Comparison of ENCODE assay signal across 32 cellular contexts in genomic region chr7:107151538-107151937, GRCh38.
"Had no signal": no experiment of that assay in that cellular context is flagged by ENCODE, and none has a peak within 500 bp of the region (broad histone marks: within the 10 kb centered on the region; RNA-seq: fewer than 3 reads in every experiment).

No MANE protein-coding gene starts in this region.

- H3K27me3 ChIP-seq: breast epithelium, cardiac muscle cell, colonic mucosa, esophagus squamous epithelium, gastroesophageal sphincter, heart right ventricle had no signal

- ATAC-seq: activated CD4-positive, alpha-beta T cell treated with anti-CD3 and anti-CD28 coated beads for 36 hours; activated CD8-positive, alpha-beta memory T cell treated with anti-CD3 and anti-CD28 coated beads, Interleukin-2, amount 10 ng/mL, durations not matched to agents 7 days and 5 days; activated CD8-positive, alpha-beta T cell treated with anti-CD3 and anti-CD28 coated beads, Interleukin-2, amount 10 ng/mL, durations not matched to agents 7 days and 5 days; activated naive CD4-positive, alpha-beta T cell treated with anti-CD3 and anti-CD28 coated beads, Interleukin-2, amount 50 U/mL, for 72 hours; gastroesophageal sphincter; heart right ventricle had no signal

- H3K9me3 ChIP-seq: breast epithelium, colonic mucosa, esophagus squamous epithelium, gastroesophageal sphincter, heart right ventricle had no signal

- H3K36me3 ChIP-seq: breast epithelium, cardiac muscle cell, colonic mucosa had no signal

- H3K9me3 Mint-ChIP-seq: activated CD4-positive, alpha-beta memory T cell treated with anti-CD3 and anti-CD28 coated beads for 36 hours; activated CD4-positive, alpha-beta T cell treated with anti-CD3 and anti-CD28 coated beads, Interleukin-2, amount 10 ng/mL, durations not matched to agents 24 days and 14 days; activated naive CD4-positive, alpha-beta T cell treated with anti-CD3 and anti-CD28 coated beads, Interleukin-2, amount 10 ng/mL, durations not matched to agents 7 days and 5 days; activated naive CD4-positive, alpha-beta T cell treated with anti-CD3 and anti-CD28 coated beads, Interleukin-2, amount 50 U/mL, for 72 hours; activated T-helper 1 cell treated with anti-CD3 and anti-CD28 coated beads, Interleukin-12 subunit alpha, Interleukin-12 subunit beta, Interleukin-2, Interleukin-4 antibody, amounts not matched to agents 30 ng/mL and 10 ng/mL and 1 ng/mL, durations not matched to agents 14 hours and 24 hours and 36 hours; activated T-helper 2 cell treated with anti-CD3 and anti-CD28 coated beads, Interferon-gamma antibody, Interleukin-2, Interleukin-4, amounts not matched to agents 10 μg/mL and 5 μg/mL and 100 μg/mL, durations not matched to agents 14 hours and 24 hours and 36 hours; brain had no signal

- FAIRE-seq: endothelial cell of umbilical vein had no signal

- DNase-seq: activated CD4-positive, alpha-beta memory T cell treated with anti-CD3 and anti-CD28 coated beads for 36 hours; activated CD4-positive, alpha-beta T cell treated with anti-CD3 and anti-CD28 coated beads for 36 hours; activated CD4-positive, alpha-beta T cell treated with anti-CD3 and anti-CD28 coated beads, Interleukin-2, amount 10 ng/mL, durations not matched to agents 24 days and 14 days; activated CD4-positive, CD25-positive, alpha-beta regulatory T cell; activated CD4-positive, CD25-positive, alpha-beta regulatory T cell treated with anti-CD3 and anti-CD28 coated beads, Interleukin-2, amount 50 U/mL, for 72 hours; activated CD8-positive, alpha-beta memory T cell treated with anti-CD3 and anti-CD28 coated beads, Interleukin-2, amount 10 ng/mL, durations not matched to agents 7 days and 5 days; activated CD8-positive, alpha-beta memory T cell treated with anti-CD3 and anti-CD28 coated beads, Interleukin-2, amount 50 U/mL, for 4 hours; activated CD8-positive, alpha-beta T cell treated with anti-CD3 and anti-CD28 coated beads, Interleukin-2, amount 10 ng/mL, durations not matched to agents 7 days and 5 days; activated effector memory CD4-positive, alpha-beta T cell treated with anti-CD3 and anti-CD28 coated beads, Interleukin-2, amount 50 U/mL, for 16 hours; activated naive CD4-positive, alpha-beta T cell treated with anti-CD3 and anti-CD28 coated beads, Interleukin-2, amount 10 ng/mL, durations not matched to agents 7 days and 5 days; activated T-cell treated with anti-CD3 and anti-CD28 coated beads, Interleukin-2, amount 50 U/mL, for 1 hour; activated T-cell treated with anti-CD3 and anti-CD28 coated beads, Interleukin-2, amount 50 U/mL, for 48 hours; amygdala; aorta; central memory CD4-positive, alpha-beta T cell; cerebellar nuclear complex; colonic mucosa; effector CD8-positive, alpha-beta T cell; esophagus squamous epithelium; foreskin melanocyte; heart right ventricle; T-helper 1 cell; T-helper 2 cell had no signal

- H3K4me3 Mint-ChIP-seq: activated CD4-positive, alpha-beta memory T cell treated with anti-CD3 and anti-CD28 coated beads for 36 hours; activated CD4-positive, alpha-beta T cell treated with anti-CD3 and anti-CD28 coated beads for 36 hours; activated CD4-positive, alpha-beta T cell treated with anti-CD3 and anti-CD28 coated beads, Interleukin-2, amount 10 ng/mL, durations not matched to agents 24 days and 14 days; activated CD8-positive, alpha-beta memory T cell treated with anti-CD3 and anti-CD28 coated beads, Interleukin-2, amount 10 ng/mL, durations not matched to agents 7 days and 5 days; activated CD8-positive, alpha-beta T cell treated with anti-CD3 and anti-CD28 coated beads, Interleukin-2, amount 10 ng/mL, durations not matched to agents 7 days and 5 days; activated naive CD4-positive, alpha-beta T cell treated with anti-CD3 and anti-CD28 coated beads, Interleukin-2, amount 10 ng/mL, durations not matched to agents 7 days and 5 days; activated T-helper 1 cell treated with anti-CD3 and anti-CD28 coated beads, Interleukin-12 subunit alpha, Interleukin-12 subunit beta, Interleukin-2, Interleukin-4 antibody, amounts not matched to agents 30 ng/mL and 10 ng/mL and 1 ng/mL, durations not matched to agents 14 hours and 24 hours and 36 hours; brain had no signal

- H3K4me1 Mint-ChIP-seq: activated naive CD4-positive, alpha-beta T cell treated with anti-CD3 and anti-CD28 coated beads, Interleukin-2, amount 10 ng/mL, durations not matched to agents 7 days and 5 days had no signal

- H3K27ac Mint-ChIP-seq: activated CD4-positive, alpha-beta memory T cell treated with anti-CD3 and anti-CD28 coated beads for 36 hours; activated CD4-positive, alpha-beta T cell treated with anti-CD3 and anti-CD28 coated beads for 36 hours; activated CD4-positive, alpha-beta T cell treated with anti-CD3 and anti-CD28 coated beads, Interleukin-2, amount 10 ng/mL, durations not matched to agents 24 days and 14 days; activated CD8-positive, alpha-beta memory T cell treated with anti-CD3 and anti-CD28 coated beads, Interleukin-2, amount 10 ng/mL, durations not matched to agents 7 days and 5 days; activated CD8-positive, alpha-beta T cell treated with anti-CD3 and anti-CD28 coated beads, Interleukin-2, amount 10 ng/mL, durations not matched to agents 7 days and 5 days; activated naive CD4-positive, alpha-beta T cell treated with anti-CD3 and anti-CD28 coated beads, Interleukin-2, amount 10 ng/mL, durations not matched to agents 7 days and 5 days; activated naive CD4-positive, alpha-beta T cell treated with anti-CD3 and anti-CD28 coated beads, Interleukin-2, amount 50 U/mL, for 72 hours; activated T-helper 1 cell treated with anti-CD3 and anti-CD28 coated beads, Interleukin-12 subunit alpha, Interleukin-12 subunit beta, Interleukin-2, Interleukin-4 antibody, amounts not matched to agents 30 ng/mL and 10 ng/mL and 1 ng/mL, durations not matched to agents 14 hours and 24 hours and 36 hours; activated T-helper 2 cell treated with anti-CD3 and anti-CD28 coated beads, Interferon-gamma antibody, Interleukin-2, Interleukin-4, amounts not matched to agents 10 μg/mL and 5 μg/mL and 100 μg/mL, durations not matched to agents 14 hours and 24 hours and 36 hours; brain had no signal

- H3K27ac ChIP-seq: breast epithelium, cardiac muscle cell, colonic mucosa, epithelial cell of prostate, esophagus squamous epithelium, gastroesophageal sphincter, heart right ventricle had no signal

- H3K4me1 ChIP-seq: colonic mucosa had no signal

- H3K36me3 Mint-ChIP-seq: activated CD4-positive, alpha-beta memory T cell treated with anti-CD3 and anti-CD28 coated beads for 36 hours; activated CD8-positive, alpha-beta memory T cell treated with anti-CD3 and anti-CD28 coated beads, Interleukin-2, amount 10 ng/mL, durations not matched to agents 7 days and 5 days; activated naive CD4-positive, alpha-beta T cell treated with anti-CD3 and anti-CD28 coated beads, Interleukin-2, amount 10 ng/mL, durations not matched to agents 7 days and 5 days; activated naive CD4-positive, alpha-beta T cell treated with anti-CD3 and anti-CD28 coated beads, Interleukin-2, amount 50 U/mL, for 72 hours had no signal

- H3K4me3 ChIP-seq: breast epithelium, cardiac muscle cell, colonic mucosa, esophagus squamous epithelium, gastroesophageal sphincter, heart right ventricle had no signal

- H3K27me3 Mint-ChIP-seq: activated CD4-positive, alpha-beta memory T cell treated with anti-CD3 and anti-CD28 coated beads for 36 hours; activated CD4-positive, alpha-beta T cell treated with anti-CD3 and anti-CD28 coated beads for 36 hours; activated CD8-positive, alpha-beta memory T cell treated with anti-CD3 and anti-CD28 coated beads, Interleukin-2, amount 10 ng/mL, durations not matched to agents 7 days and 5 days; brain had no signal
